In the genomic region with DNA sequence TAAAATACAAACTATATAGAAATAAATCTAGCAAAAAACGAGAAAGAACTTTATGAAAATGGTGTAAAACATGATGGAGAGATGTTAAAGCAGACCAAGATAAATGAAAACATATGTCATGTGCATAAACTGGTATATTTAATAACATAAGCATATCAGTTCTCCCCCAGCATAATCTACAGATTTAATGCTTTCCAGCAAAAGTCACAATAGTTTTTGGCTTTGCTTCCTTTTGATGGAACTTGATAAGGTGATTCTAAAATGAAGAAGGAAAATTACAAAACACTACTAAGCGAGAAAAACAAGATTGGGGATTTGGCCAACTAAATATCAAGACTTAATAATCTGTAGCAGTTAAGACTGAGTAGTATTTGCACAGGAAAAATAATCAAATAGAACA, we compare ENCODE assay signal across 9 cellular contexts.
"Had no signal": no experiment of that assay in that cellular context is flagged by ENCODE, and none has a peak within 500 bp of the region (broad histone marks: within the 10 kb centered on the region; RNA-seq: fewer than 3 reads in every experiment).

No MANE protein-coding gene starts in this region.

- H2AFZ ChIP-seq: GM23248, GM23338 had no signal

- H3K27ac ChIP-seq: GM23248 had no signal

- H3K4me3 Mint-ChIP-seq: GM23338, H9, HFFc6 had no signal

- H3K9me3 Mint-ChIP-seq: GM23338 had no signal

- ATAC-seq: GM23338, HCT116 had no signal

- H3K9me3 ChIP-seq: HAP-1 had no signal

- DNase-seq: GM23248, GOT3, H7, H9, HCEC 1CT, HFFc6 had no signal

- H3K27ac Mint-ChIP-seq: GM23338, H9, HFFc6 had no signal

- H3K4me1 ChIP-seq: HAP-1 had no signal

- H3K4me2 ChIP-seq: GM23338 had no signal

- H3K9ac ChIP-seq: GM23248 had no signal

- H3K4me3 ChIP-seq: GM23248, GM23338, HAP-1 had no signal

- H3K36me3 ChIP-seq: HAP-1 had no signal
